Comparison of ENCODE assay signal across 27 cellular contexts in the genomic region with DNA sequence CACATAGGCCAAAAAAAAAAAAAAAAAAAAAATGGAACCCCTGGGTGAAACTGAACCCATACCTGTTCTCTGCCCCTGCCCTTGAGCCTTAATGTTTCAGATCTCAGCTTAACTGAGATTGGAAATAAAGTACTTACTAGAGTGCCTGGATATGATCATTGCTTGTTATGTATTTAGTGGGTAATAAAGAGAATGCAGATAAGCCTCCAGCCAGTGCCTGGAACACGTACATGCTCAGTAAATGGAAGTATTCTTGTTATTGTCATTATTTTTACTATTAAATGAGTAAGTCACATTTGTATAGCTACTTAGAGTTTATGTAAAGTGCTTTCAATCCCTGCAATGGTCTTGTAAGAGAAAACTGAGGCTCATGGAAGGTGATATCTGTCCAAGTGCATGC. TPM values are rescaled to one million over a fixed set of nuclear protein-coding genes. Genes with fewer than 3 reads are reported as not detected.
DNase-seq lines count a peak whose midpoint lies in the region; ATAC-seq and TF ChIP-seq lines count a peak whose summit lies in the region.
"Had no signal": no experiment of that assay in that cellular context is flagged by ENCODE, and none has a peak within 500 bp of the region (broad histone marks: within the 10 kb centered on the region; RNA-seq: fewer than 3 reads in every experiment).

No MANE protein-coding gene starts in this region.

- H3K27me3 Mint-ChIP-seq in nephron (ENCODE audit: low read depth): no peaks in the 10 kb centered on the region
- H3K27me3 Mint-ChIP-seq in Calu3 (ENCODE audit: unreplicated experiment): no peaks in the 10 kb centered on the region

- CTCF ChIA-PET in Calu3 (lab: Charles Lee): interaction anchor here (0.6 kb wide), 1 partner anchor 394 kb away, joined by 3 read pairs; no protein-coding TSS in a partner anchor

- H3K9me3 Mint-ChIP-seq in nephron: no peaks in the 10 kb centered on the region
- H3K9me3 Mint-ChIP-seq in Calu3 (ENCODE audit: low read depth, unreplicated experiment): no peaks in the 10 kb centered on the region
- H3K9me3 Mint-ChIP-seq: CD4-positive, alpha-beta T cell; GM23338; H9 had no signal

- H3K36me3 Mint-ChIP-seq in nephron (ENCODE audit: low read depth): no peaks in the 10 kb centered on the region
- no peaks in the 10 kb centered on the region for H3K36me3 Mint-ChIP-seq in Calu3 (ENCODE audit: insufficient read depth, unreplicated experiment)

- no peak for TF ChIP-seq POLR2A in adrenal gland (IDR thresholded peaks at IDR 0.05)
- no peak for TF ChIP-seq POLR2A in uterus (IDR thresholded peaks at IDR 0.05)

- BruUV-seq in Calu3 (replicated peaks; lab: Mats Ljungman, UMichigan): no TSS peak

- H3K27ac ChIP-seq in right atrium auricular region (peak overlapping the region; percentile 53), adrenal gland (peak overlapping the region in 3 of 5 donors; percentile 10 to 52 (median 45)), uterus (peak overlapping the region; percentile 30 to 52)
- H3K27ac ChIP-seq: PC-9 had no signal

- H3K4me3 ChIP-seq in right atrium auricular region (no peak overlapping the region), adrenal gland (no peak overlapping the region), uterus (no peak overlapping the region), MG63 (no peak overlapping the region)
- H3K4me3 ChIP-seq: BLaER1 treated with 17β-estradiol and CSF1 and Interleukin-3, amounts not matched to agents 10 nM and 100 nM; GM23338; K562; PC-9 had no signal

- H3K4me1 Mint-ChIP-seq in nephron (peaks cover 22% of the 10 kb centered on the region), Calu3 (ENCODE audit: low read depth, unreplicated experiment) (peaks cover 10% of the 10 kb centered on the region)

- H3K27me3 ChIP-seq in right atrium auricular region: no peaks in the 10 kb centered on the region
- no peaks in the 10 kb centered on the region for H3K27me3 ChIP-seq in adrenal gland
- H3K27me3 ChIP-seq in uterus: no peaks in the 10 kb centered on the region
- no peaks in the 10 kb centered on the region for H3K27me3 ChIP-seq in MG63
- H3K27me3 ChIP-seq: BLaER1 treated with 17β-estradiol and CSF1 and Interleukin-3, amounts not matched to agents 10 nM and 100 nM had no signal

- peak overlapping the region in 2 of 3 experiments; percentile 6 to 70 for H3K27ac Mint-ChIP-seq in nephron
- no peak overlapping the region for H3K27ac Mint-ChIP-seq in Calu3 (ENCODE audit: unreplicated experiment)
- H3K27ac Mint-ChIP-seq: CD4-positive, alpha-beta T cell; GM23338; H9 had no signal

- H3K4me1 ChIP-seq in right atrium auricular region: peaks cover 0 to 54% of the 10 kb centered on the region in 2 donors
- H3K4me1 ChIP-seq in adrenal gland (replicated peaks in 1 of 2): peaks cover 0 to 9% of the 10 kb centered on the region in 2 donors
- H3K4me1 ChIP-seq in uterus: no peaks in the 10 kb centered on the region

- H3K9me3 ChIP-seq in right atrium auricular region (no peaks in the 10 kb centered on the region), adrenal gland (replicated peaks in 1 of 3) (no peaks in the 10 kb centered on the region), uterus (no peaks in the 10 kb centered on the region), MG63 (no peaks in the 10 kb centered on the region; the same call in 1 of the 2 replicates)
- H3K9me3 ChIP-seq: BLaER1 treated with 17β-estradiol and CSF1 and Interleukin-3, amounts not matched to agents 10 nM and 100 nM had no signal

- intact Hi-C loops in left cardiac atrium (cut with DNase I) (no loop called here), adrenal gland (cut with DNase I) (no loop called here), uterus (cut with DNase I; ENCODE audit: low total_unique reads) (no loop called here), Calu3 (cut with micrococcal nuclease; ENCODE audit: unreplicated experiment) (no loop called here)

- no peaks in the 10 kb centered on the region for H3K36me3 ChIP-seq in right atrium auricular region
- H3K36me3 ChIP-seq in adrenal gland (replicated peaks in 1 of 2): no peaks in the 10 kb centered on the region
- no peaks in the 10 kb centered on the region for H3K36me3 ChIP-seq in uterus
- no peaks in the 10 kb centered on the region for H3K36me3 ChIP-seq in MG63
- H3K36me3 ChIP-seq: BLaER1 treated with 17β-estradiol and CSF1 and Interleukin-3, amounts not matched to agents 10 nM and 100 nM had no signal

- WGBS in adrenal gland, 4 donors: 74 to 88% (median 79%) methylated on average over 1 of the region's 1 CpG

- no peak overlapping the region for H3K4me3 Mint-ChIP-seq in nephron
- no peak overlapping the region for H3K4me3 Mint-ChIP-seq in Calu3 (ENCODE audit: low read depth, unreplicated experiment)
- H3K4me3 Mint-ChIP-seq: CD4-positive, alpha-beta T cell; GM23338; H9 had no signal

- no peak for ATAC-seq in left cardiac atrium
- ATAC-seq: GM23338, HepG2, K562 had no signal

- DNase-seq in right atrium auricular region (ENCODE audit: low spot score): no peak
- DNase-seq in left cardiac atrium: no peak
- DNase-seq in adrenal gland: no peak
- no peak for DNase-seq in uterus
- no peak for DNase-seq in ureter (ENCODE audit: low spot score)
- DNase-seq in Calu3: no peak
- DNase-seq in MG63: no peak
- DNase-seq: AML-193; CD4-positive, alpha-beta T cell; H9; Kasumi-1; MV-4-11; NCI-H1105; NCI-H1436 treated with DMSO at 0.1 percent for 48 hours; NCI-H187 treated with DMSO at 0.1 percent for 48 hours; NCI-H2171 treated with DMSO at 0.1 percent for 48 hours; NCI-H524 treated with DMSO at 0.1 percent for 48 hours; NCI-H82; NK-92 treated with Interleukin-12 subunit alpha and Interleukin-12 subunit beta, amount 100 ng/mL, for 24 hours; PC-9; RPMI8226; SHP77 treated with DMSO at 0.1 percent for 48 hours had no signal

- TF ChIP-seq CTCF in right atrium auricular region (IDR thresholded peaks at IDR 0.05) (no peak), adrenal gland (IDR thresholded peaks at IDR 0.05) (no peak), nephron (IDR thresholded peaks at IDR 0.05; ENCODE audit: unreplicated experiment in 3 of 3) (no peak), uterus (IDR thresholded peaks at IDR 0.05) (no peak), Calu3 (IDR thresholded peaks at IDR 0.05; ENCODE audit: unreplicated experiment) (no peak)

RNA-seq across cellular contexts. Expression of a gene that starts 14.7 kb away (rescaled TPM):
- total RNA-seq in right atrium auricular region (10 to 100 TPM in 1 of 2 donors, 1 to 10 TPM in 1; 6.0 to 10.0 TPM), left cardiac atrium (1 to 10 TPM; 2.3 to 6.2 TPM), adrenal gland (1 to 10 TPM in 1 of 8 donors, under 1 TPM in 6, not detected in 1; 0.25 to 1.3 (median 0.53) TPM), uterus (1 to 10 TPM in 1 of 4 donors, under 1 TPM in 3; 0.26 to 7.4 (median 0.51) TPM), ureter (0.08 TPM), Calu3 (2022) (1.0 and 1.2 TPM in 2 replicates)
- 1 to 10 TPM in 1 of 3 donors, under 1 TPM in 2; 0.44 to 2.4 (median 0.88) TPM for polyA plus RNA-seq in adrenal gland
- total RNA-seq in MG63 (2014; rRNA removed; shearing (Covaris generic); ENCODE audit: low replicate concordance): not detected in 2 replicates
- total RNA-seq: CD4-positive, alpha-beta T cell; K562 had no signal
- polyA plus RNA-seq: HepG2, K562 had no signal
